ENCODE assay signal across 1 cellular context in the genomic region with DNA sequence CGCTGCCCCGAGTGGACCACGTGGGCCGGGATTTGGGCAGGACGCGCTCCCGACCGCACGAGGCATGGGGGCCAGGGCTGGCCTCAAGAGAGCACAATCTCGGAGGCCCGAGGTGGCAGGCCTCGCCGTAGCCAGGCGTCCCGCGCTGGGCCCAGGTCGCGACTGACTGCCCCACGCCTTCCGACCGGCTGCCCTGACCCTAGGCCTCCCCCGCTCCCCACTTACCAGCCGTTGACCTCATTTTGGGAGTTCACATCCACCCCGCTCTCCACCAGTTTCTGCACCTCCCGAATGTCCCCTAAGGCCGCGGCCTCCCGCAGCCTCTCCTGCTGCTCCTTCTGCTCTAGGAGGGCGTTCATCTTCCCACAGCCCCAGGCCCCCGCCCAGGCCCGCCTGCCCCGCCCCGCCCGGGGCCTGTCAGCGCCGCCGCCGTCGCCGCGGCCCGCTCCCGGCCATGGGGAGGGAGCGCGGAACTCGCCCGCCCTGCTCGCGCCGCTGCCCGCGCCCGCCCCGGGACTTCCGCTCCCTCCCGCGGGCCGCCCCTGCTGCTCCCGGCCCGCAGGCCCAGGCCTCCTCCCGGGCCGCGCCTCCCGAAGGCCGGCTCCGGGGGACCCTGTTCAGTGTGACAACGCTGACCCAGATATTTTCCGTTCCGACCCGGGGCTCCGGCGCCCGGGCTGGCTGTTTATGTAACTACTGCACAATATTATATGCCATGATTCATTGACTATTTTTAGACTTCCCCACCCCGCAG.
A peak's percentile ranks its signal among the peaks of the same experiment; 100 is the strongest.
TF ChIP-seq lines count a peak whose summit lies in the region.

A gene with protein sequence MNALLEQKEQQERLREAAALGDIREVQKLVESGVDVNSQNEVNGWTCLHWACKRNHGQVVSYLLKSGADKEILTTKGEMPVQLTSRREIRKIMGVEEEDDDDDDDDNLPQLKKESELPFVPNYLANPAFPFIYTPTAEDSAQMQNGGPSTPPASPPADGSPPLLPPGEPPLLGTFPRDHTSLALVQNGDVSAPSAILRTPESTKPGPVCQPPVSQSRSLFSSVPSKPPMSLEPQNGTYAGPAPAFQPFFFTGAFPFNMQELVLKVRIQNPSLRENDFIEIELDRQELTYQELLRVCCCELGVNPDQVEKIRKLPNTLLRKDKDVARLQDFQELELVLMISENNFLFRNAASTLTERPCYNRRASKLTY (minus strand): TSS at position 619 of the 754 bp plus-strand sequence. CDS start 260 bp downstream, at position 359.

TF ChIP-seq in HepG2, 621 proteins besides CTCF, POLR2A, EP300 and RAD21 (continued from another document and continues in another):
- TF ChIP-seq, protein P1, sequence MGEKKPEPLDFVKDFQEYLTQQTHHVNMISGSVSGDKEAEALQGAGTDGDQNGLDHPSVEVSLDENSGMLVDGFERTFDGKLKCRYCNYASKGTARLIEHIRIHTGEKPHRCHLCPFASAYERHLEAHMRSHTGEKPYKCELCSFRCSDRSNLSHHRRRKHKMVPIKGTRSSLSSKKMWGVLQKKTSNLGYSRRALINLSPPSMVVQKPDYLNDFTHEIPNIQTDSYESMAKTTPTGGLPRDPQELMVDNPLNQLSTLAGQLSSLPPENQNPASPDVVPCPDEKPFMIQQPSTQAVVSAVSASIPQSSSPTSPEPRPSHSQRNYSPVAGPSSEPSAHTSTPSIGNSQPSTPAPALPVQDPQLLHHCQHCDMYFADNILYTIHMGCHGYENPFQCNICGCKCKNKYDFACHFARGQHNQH (CRISPR knock-in tag; IDR thresholded peaks at IDR 0.05): peak; percentile 95
- TF ChIP-seq KLF13 (CRISPR knock-in tag; IDR thresholded peaks at IDR 0.05) (peak; percentile 46; the same call in 1 of the 2 replicates), ZNF564 (CRISPR knock-in tag; IDR thresholded peaks at IDR 0.05) (peak; percentile 93), NFRKB (IDR thresholded peaks at IDR 0.05) (no peak), RFXAP (CRISPR knock-in tag; IDR thresholded peaks at IDR 0.05; ENCODE audit: borderline replicate concordance) (peak; percentile 77; the same call in 1 of the 2 replicates), HCFC1 (IDR thresholded peaks at IDR 0.05; ENCODE audit: low read depth, low read length) (peak; percentile 76), ZNF577 (CRISPR knock-in tag; IDR thresholded peaks at IDR 0.05; ENCODE audit: borderline replicate concordance, low read depth) (0 out of 2 replicates have a peak, but pooled peaks have one; percentile 53), KDM2A (CRISPR knock-in tag; IDR thresholded peaks at IDR 0.05; ENCODE audit: borderline replicate concordance, low read depth) (peak; percentile 99), BRCA1 (CRISPR knock-in tag; IDR thresholded peaks at IDR 0.05) (peak; percentile 60; the same call in 1 of the 2 replicates), ZNF773 (CRISPR knock-in tag; IDR thresholded peaks at IDR 0.05; ENCODE audit: borderline replicate concordance) (peak; percentile 95; the same call in 1 of the 2 replicates), ZNF282 (IDR thresholded peaks at IDR 0.05; ENCODE audit: partially characterized antibody) (no peak), ZSCAN20 (CRISPR knock-in tag; IDR thresholded peaks at IDR 0.05; ENCODE audit: borderline replicate concordance) (peak; percentile 17; the same call in 1 of the 2 replicates), GTF3A (CRISPR knock-in tag; conservative IDR thresholded peaks at IDR 0.05) (peak; percentile 68; the same call in 1 of the 2 replicates), MATR3 (CRISPR knock-in tag; IDR thresholded peaks at IDR 0.05) (no peak), NFIB (CRISPR knock-in tag; IDR thresholded peaks at IDR 0.05; ENCODE audit: borderline replicate concordance) (no peak), ADNP (CRISPR knock-in tag; IDR thresholded peaks at IDR 0.05) (no peak), ZNF10 (CRISPR knock-in tag; IDR thresholded peaks at IDR 0.05; ENCODE audit: borderline replicate concordance, low read depth) (no peak), ZNF329 (CRISPR knock-in tag; IDR thresholded peaks at IDR 0.05; ENCODE audit: low read depth) (no peak), KAT7 (CRISPR knock-in tag; IDR thresholded peaks at IDR 0.05; ENCODE audit: borderline replicate concordance) (peak; percentile 67; the same call in 1 of the 2 replicates), ZNF343 (CRISPR knock-in tag; IDR thresholded peaks at IDR 0.05) (peak; percentile 81; the same call in 1 of the 2 replicates), ZNF468 (CRISPR knock-in tag; IDR thresholded peaks at IDR 0.05) (0 out of 2 replicates have a peak, but pooled peaks have one; percentile 19), HNF4A (CRISPR knock-in tag; IDR thresholded peaks at IDR 0.05) (peak; percentile 31; the same call in 1 of the 2 replicates), ONECUT2 (CRISPR knock-in tag; IDR thresholded peaks at IDR 0.05) (peak; percentile 47; the same call in 1 of the 2 replicates), SRSF1 (optimal IDR thresholded peaks at IDR 0.05; ENCODE audit: low read depth, low read length) (no peak), ZNF788 (CRISPR knock-in tag; IDR thresholded peaks at IDR 0.05; ENCODE audit: borderline replicate concordance) (peak; percentile 79; the same call in 1 of the 2 replicates), ZMYM2 (CRISPR knock-in tag; IDR thresholded peaks at IDR 0.05) (no peak), DPF2 (CRISPR knock-in tag; IDR thresholded peaks at IDR 0.05; ENCODE audit: borderline replicate concordance, low read depth) (no peak)
- TF ChIP-seq, protein P2, sequence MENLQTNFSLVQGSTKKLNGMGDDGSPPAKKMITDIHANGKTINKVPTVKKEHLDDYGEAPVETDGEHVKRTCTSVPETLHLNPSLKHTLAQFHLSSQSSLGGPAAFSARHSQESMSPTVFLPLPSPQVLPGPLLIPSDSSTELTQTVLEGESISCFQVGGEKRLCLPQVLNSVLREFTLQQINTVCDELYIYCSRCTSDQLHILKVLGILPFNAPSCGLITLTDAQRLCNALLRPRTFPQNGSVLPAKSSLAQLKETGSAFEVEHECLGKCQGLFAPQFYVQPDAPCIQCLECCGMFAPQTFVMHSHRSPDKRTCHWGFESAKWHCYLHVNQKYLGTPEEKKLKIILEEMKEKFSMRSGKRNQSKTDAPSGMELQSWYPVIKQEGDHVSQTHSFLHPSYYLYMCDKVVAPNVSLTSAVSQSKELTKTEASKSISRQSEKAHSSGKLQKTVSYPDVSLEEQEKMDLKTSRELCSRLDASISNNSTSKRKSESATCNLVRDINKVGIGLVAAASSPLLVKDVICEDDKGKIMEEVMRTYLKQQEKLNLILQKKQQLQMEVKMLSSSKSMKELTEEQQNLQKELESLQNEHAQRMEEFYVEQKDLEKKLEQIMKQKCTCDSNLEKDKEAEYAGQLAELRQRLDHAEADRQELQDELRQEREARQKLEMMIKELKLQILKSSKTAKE (CRISPR knock-in tag; IDR thresholded peaks at IDR 0.05; ENCODE audit: borderline replicate concordance): 0 out of 2 replicates have a peak, but pooled peaks have one; percentile 26
- TF ChIP-seq, protein P3, sequence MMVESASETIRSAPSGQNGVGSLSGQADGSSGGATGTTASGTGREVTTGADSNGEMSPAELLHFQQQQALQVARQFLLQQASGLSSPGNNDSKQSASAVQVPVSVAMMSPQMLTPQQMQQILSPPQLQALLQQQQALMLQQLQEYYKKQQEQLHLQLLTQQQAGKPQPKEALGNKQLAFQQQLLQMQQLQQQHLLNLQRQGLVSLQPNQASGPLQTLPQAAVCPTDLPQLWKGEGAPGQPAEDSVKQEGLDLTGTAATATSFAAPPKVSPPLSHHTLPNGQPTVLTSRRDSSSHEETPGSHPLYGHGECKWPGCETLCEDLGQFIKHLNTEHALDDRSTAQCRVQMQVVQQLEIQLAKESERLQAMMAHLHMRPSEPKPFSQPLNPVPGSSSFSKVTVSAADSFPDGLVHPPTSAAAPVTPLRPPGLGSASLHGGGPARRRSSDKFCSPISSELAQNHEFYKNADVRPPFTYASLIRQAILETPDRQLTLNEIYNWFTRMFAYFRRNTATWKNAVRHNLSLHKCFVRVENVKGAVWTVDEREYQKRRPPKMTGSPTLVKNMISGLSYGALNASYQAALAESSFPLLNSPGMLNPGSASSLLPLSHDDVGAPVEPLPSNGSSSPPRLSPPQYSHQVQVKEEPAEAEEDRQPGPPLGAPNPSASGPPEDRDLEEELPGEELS (CRISPR knock-in tag; IDR thresholded peaks at IDR 0.05): peak; percentile 69
- TF ChIP-seq, protein P4, sequence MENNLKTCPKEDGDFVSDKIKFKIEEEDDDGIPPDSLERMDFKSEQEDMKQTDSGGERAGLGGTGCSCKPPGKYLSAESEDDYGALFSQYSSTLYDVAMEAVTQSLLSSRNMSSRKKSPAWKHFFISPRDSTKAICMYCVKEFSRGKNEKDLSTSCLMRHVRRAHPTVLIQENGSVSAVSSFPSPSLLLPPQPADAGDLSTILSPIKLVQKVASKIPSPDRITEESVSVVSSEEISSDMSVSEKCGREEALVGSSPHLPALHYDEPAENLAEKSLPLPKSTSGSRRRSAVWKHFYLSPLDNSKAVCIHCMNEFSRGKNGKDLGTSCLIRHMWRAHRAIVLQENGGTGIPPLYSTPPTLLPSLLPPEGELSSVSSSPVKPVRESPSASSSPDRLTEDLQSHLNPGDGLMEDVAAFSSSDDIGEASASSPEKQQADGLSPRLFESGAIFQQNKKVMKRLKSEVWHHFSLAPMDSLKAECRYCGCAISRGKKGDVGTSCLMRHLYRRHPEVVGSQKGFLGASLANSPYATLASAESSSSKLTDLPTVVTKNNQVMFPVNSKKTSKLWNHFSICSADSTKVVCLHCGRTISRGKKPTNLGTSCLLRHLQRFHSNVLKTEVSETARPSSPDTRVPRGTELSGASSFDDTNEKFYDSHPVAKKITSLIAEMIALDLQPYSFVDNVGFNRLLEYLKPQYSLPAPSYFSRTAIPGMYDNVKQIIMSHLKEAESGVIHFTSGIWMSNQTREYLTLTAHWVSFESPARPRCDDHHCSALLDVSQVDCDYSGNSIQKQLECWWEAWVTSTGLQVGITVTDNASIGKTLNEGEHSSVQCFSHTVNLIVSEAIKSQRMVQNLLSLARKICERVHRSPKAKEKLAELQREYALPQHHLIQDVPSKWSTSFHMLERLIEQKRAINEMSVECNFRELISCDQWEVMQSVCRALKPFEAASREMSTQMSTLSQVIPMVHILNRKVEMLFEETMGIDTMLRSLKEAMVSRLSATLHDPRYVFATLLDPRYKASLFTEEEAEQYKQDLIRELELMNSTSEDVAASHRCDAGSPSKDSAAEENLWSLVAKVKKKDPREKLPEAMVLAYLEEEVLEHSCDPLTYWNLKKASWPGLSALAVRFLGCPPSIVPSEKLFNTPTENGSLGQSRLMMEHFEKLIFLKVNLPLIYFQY (CRISPR knock-in tag; IDR thresholded peaks at IDR 0.05; ENCODE audit: borderline replicate concordance): peak; percentile 99
- TF ChIP-seq, protein P5, sequence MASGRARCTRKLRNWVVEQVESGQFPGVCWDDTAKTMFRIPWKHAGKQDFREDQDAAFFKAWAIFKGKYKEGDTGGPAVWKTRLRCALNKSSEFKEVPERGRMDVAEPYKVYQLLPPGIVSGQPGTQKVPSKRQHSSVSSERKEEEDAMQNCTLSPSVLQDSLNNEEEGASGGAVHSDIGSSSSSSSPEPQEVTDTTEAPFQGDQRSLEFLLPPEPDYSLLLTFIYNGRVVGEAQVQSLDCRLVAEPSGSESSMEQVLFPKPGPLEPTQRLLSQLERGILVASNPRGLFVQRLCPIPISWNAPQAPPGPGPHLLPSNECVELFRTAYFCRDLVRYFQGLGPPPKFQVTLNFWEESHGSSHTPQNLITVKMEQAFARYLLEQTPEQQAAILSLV (CRISPR knock-in tag; IDR thresholded peaks at IDR 0.05; ENCODE audit: borderline replicate concordance): no peak
- TF ChIP-seq, protein P6, sequence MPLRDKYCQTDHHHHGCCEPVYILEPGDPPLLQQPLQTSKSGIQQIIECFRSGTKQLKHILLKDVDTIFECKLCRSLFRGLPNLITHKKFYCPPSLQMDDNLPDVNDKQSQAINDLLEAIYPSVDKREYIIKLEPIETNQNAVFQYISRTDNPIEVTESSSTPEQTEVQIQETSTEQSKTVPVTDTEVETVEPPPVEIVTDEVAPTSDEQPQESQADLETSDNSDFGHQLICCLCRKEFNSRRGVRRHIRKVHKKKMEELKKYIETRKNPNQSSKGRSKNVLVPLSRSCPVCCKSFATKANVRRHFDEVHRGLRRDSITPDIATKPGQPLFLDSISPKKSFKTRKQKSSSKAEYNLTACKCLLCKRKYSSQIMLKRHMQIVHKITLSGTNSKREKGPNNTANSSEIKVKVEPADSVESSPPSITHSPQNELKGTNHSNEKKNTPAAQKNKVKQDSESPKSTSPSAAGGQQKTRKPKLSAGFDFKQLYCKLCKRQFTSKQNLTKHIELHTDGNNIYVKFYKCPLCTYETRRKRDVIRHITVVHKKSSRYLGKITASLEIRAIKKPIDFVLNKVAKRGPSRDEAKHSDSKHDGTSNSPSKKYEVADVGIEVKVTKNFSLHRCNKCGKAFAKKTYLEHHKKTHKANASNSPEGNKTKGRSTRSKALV (CRISPR knock-in tag; IDR thresholded peaks at IDR 0.05): no peak
- TF ChIP-seq, protein P7, sequence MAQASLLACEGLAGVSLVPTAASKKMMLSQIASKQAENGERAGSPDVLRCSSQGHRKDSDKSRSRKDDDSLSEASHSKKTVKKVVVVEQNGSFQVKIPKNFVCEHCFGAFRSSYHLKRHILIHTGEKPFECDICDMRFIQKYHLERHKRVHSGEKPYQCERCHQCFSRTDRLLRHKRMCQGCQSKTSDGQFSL (CRISPR knock-in tag; IDR thresholded peaks at IDR 0.05): no peak
- TF ChIP-seq, protein P8, sequence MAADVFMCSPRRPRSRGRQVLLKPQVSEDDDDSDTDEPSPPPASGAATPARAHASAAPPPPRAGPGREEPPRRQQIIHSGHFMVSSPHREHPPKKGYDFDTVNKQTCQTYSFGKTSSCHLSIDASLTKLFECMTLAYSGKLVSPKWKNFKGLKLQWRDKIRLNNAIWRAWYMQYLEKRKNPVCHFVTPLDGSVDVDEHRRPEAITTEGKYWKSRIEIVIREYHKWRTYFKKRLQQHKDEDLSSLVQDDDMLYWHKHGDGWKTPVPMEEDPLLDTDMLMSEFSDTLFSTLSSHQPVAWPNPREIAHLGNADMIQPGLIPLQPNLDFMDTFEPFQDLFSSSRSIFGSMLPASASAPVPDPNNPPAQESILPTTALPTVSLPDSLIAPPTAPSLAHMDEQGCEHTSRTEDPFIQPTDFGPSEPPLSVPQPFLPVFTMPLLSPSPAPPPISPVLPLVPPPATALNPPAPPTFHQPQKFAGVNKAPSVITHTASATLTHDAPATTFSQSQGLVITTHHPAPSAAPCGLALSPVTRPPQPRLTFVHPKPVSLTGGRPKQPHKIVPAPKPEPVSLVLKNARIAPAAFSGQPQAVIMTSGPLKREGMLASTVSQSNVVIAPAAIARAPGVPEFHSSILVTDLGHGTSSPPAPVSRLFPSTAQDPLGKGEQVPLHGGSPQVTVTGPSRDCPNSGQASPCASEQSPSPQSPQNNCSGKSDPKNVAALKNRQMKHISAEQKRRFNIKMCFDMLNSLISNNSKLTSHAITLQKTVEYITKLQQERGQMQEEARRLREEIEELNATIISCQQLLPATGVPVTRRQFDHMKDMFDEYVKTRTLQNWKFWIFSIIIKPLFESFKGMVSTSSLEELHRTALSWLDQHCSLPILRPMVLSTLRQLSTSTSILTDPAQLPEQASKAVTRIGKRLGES (CRISPR knock-in tag; IDR thresholded peaks at IDR 0.05; ENCODE audit: borderline replicate concordance): 0 out of 2 replicates have a peak, but pooled peaks have one; percentile 56
